In genomic region chr5:34986965-34987364, GRCh38 we compare ENCODE assay signal across 23 cellular contexts.
"Had no signal": no experiment of that assay in that cellular context is flagged by ENCODE, and none has a peak within 500 bp of the region (broad histone marks: within the 10 kb centered on the region; RNA-seq: fewer than 3 reads in every experiment).

No MANE protein-coding gene starts in this region.

- H3K27ac ChIP-seq: coronary artery, dorsolateral prefrontal cortex, epithelial cell of prostate, esophagus squamous epithelium, gastrocnemius medialis, heart right ventricle, left lung, lower lobe of right lung had no signal

- H3K4me1 ChIP-seq: esophagus squamous epithelium, gastrocnemius medialis, heart right ventricle, left lung, lower lobe of right lung had no signal

- H3K4me3 ChIP-seq: coronary artery, dorsolateral prefrontal cortex, esophagus squamous epithelium, gastrocnemius medialis, heart right ventricle, left lung, lower lobe of right lung, mucosa of descending colon had no signal

- H3K27ac Mint-ChIP-seq: mesothelial cell of epicardium had no signal

- DNase-seq: dermis blood vessel endothelial cell; dorsolateral prefrontal cortex; effector CD4-positive, alpha-beta T cell; effector memory CD4-positive, alpha-beta T cell; erythroblast; esophagus squamous epithelium; foreskin fibroblast; foreskin melanocyte; gastrocnemius medialis; glutamatergic neuron; head of caudate nucleus; heart right ventricle; hippocampal formation; left cardiac atrium; left lung; left ventricle myocardium superior; lower lobe of right lung; mesenchymal stem cell; mucosa of descending colon had no signal

- H3K4me3 Mint-ChIP-seq: mesothelial cell of epicardium had no signal

- ATAC-seq: esophagus mucosa, gastrocnemius medialis, heart right ventricle, left cardiac atrium, left lung, left ventricle myocardium superior, lower lobe of right lung, mucosa of descending colon had no signal

- H3K27me3 ChIP-seq: gastrocnemius medialis had no signal

- H3K36me3 ChIP-seq: esophagus squamous epithelium, gastrocnemius medialis, heart right ventricle, left lung, lower lobe of right lung had no signal
